Comparison of ENCODE assay signal across 15 cellular contexts in genomic region chr7:95264225-95264927, GRCh38. TPM values are rescaled to one million over a fixed set of nuclear protein-coding genes. Genes with fewer than 3 reads are reported as not detected.
A peak's percentile ranks its signal among the peaks of the same experiment; 100 is the strongest.
DNase-seq lines count a peak whose midpoint lies in the region; ATAC-seq, FAIRE-seq and TF ChIP-seq lines count a peak whose summit lies in the region.
"Had no signal": no experiment of that assay in that cellular context is flagged by ENCODE, and none has a peak within 500 bp of the region (broad histone marks: within the 10 kb centered on the region; RNA-seq: fewer than 3 reads in every experiment).

No MANE protein-coding gene starts in this region.

- FAIRE-seq in HTR-8/SVneo (lab: Jason Lieb, UNC) (no peak), frontal cortex (lab: Jason Lieb, UNC) (no peak)

- no peaks in the 10 kb centered on the region for H3K79me2 ChIP-seq in smooth muscle cell (ENCODE audit: low read depth)

- H3K4me3 ChIP-seq in fibroblast of pulmonary artery (replicated peaks; ENCODE audit: low read depth, low read length) (no peak overlapping the region), smooth muscle cell (no peak overlapping the region)
- H3K4me3 ChIP-seq: sigmoid colon had no signal

- H3K9me3 ChIP-seq in smooth muscle cell (replicated peaks; ENCODE audit: low read depth) = no peaks in the 10 kb centered on the region
- H3K9me3 ChIP-seq: sigmoid colon had no signal

- WGBS in smooth muscle cell (ENCODE audit: low lambda C conversion rate) = 55% methylated on average over 9 of the region's 9 CpGs

- H2AFZ ChIP-seq in smooth muscle cell (ENCODE audit: low read depth) = peak overlapping the region; percentile 62

- H3K36me3 ChIP-seq in smooth muscle cell (ENCODE audit: low read depth) = no peaks in the 10 kb centered on the region

- TF ChIP-seq CTCF in fibroblast of pulmonary artery (IDR thresholded peaks at IDR 0.05; ENCODE audit: low read length, missing control alignments) (no peak), smooth muscle cell (IDR thresholded peaks at IDR 0.05; ENCODE audit: borderline replicate concordance, insufficient read depth, poor library complexity, severe bottlenecking) (no peak)

- H3K27ac ChIP-seq in smooth muscle cell (ENCODE audit: low read depth) = peak overlapping the region; percentile 30
- H3K27ac ChIP-seq: KMS-11, sigmoid colon had no signal

- DNase-seq in HTR-8/SVneo (ENCODE audit: insufficient read length, low spot score) = peak; percentile 37
- peak; percentile 90 for DNase-seq in fibroblast of pulmonary artery (ENCODE audit: low read depth)
- DNase-seq in smooth muscle cell (lab: John Stamatoyannopoulos, UW; ENCODE audit: unreplicated experiment) = no peak
- no peak for DNase-seq in frontal cortex (ENCODE audit: low spot score in 2 of 2)
- no peak for DNase-seq in NCI-H1694 (lab: John Stamatoyannopoulos, UW)
- DNase-seq: activated CD8-positive, alpha-beta memory T cell treated with anti-CD3 and anti-CD28 coated beads for 24 hours; activated effector memory CD4-positive, alpha-beta T cell treated with Interleukin-2 at 50 U/mL for 16 hours; NCI-H187; sigmoid colon had no signal

- H3K27me3 ChIP-seq in smooth muscle cell (ENCODE audit: low read depth) = no peaks in the 10 kb centered on the region
- H3K27me3 ChIP-seq: sigmoid colon had no signal

- no peaks in the 10 kb centered on the region for H3K4me1 ChIP-seq in smooth muscle cell (ENCODE audit: low read depth)
- H3K4me1 ChIP-seq: sigmoid colon had no signal

- no peaks in the 10 kb centered on the region for H4K20me1 ChIP-seq in smooth muscle cell (ENCODE audit: low read depth)

- ATAC-seq in SK-N-SH treated with all-trans-retinoic acid at 6 μM for 48 hours = peak; percentile 98
- no peak for ATAC-seq in GM19328 (IDR thresholded peaks at IDR 0.05; ENCODE audit: unreplicated experiment)

- no peaks in the 10 kb centered on the region for H3F3A ChIP-seq in smooth muscle cell (ENCODE audit: low read depth)

- H3K4me2 ChIP-seq in smooth muscle cell = peak overlapping the region; percentile 6
- H3K4me2 ChIP-seq: KMS-11 had no signal

- peak overlapping the region; percentile 2 for H3K9ac ChIP-seq in smooth muscle cell (ENCODE audit: low read depth)
- H3K9ac ChIP-seq: KMS-11 had no signal

TF ChIP-seq in SK-N-SH treated with all-trans-retinoic acid at 6 μM for 48 hours, 23 proteins besides CTCF, POLR2A, EP300 and RAD21:
- no peak for TF ChIP-seq GLIS3 (CRISPR knock-in tag; IDR thresholded peaks at IDR 0.05)
- TF ChIP-seq CSDC2 (CRISPR knock-in tag; IDR thresholded peaks at IDR 0.05) = 0 out of 2 replicates have a peak, but pooled peaks have one; percentile 24
- TF ChIP-seq ESRRG (CRISPR knock-in tag; IDR thresholded peaks at IDR 0.05) = no peak
- TF ChIP-seq ZNF8 (CRISPR knock-in tag; IDR thresholded peaks at IDR 0.05) = no peak
- TF ChIP-seq RARB (CRISPR knock-in tag; IDR thresholded peaks at IDR 0.05) = peak; percentile 86
- no peak for TF ChIP-seq BACH2 (CRISPR knock-in tag; IDR thresholded peaks at IDR 0.05; ENCODE audit: borderline replicate concordance)
- peak; percentile 75 for TF ChIP-seq ZFP3 (CRISPR knock-in tag; IDR thresholded peaks at IDR 0.05)
- TF ChIP-seq SNAI2 (CRISPR knock-in tag; IDR thresholded peaks at IDR 0.05) = peak; percentile 82
- no peak for TF ChIP-seq PPARA (CRISPR knock-in tag; IDR thresholded peaks at IDR 0.05; ENCODE audit: borderline replicate concordance)
- TF ChIP-seq ARNTL (CRISPR knock-in tag; IDR thresholded peaks at IDR 0.05; ENCODE audit: borderline replicate concordance, low read depth) = no peak
- TF ChIP-seq TOX (CRISPR knock-in tag; IDR thresholded peaks at IDR 0.05; ENCODE audit: borderline replicate concordance) = peak; percentile 97
- no peak for TF ChIP-seq ZNF565 (CRISPR knock-in tag; conservative IDR thresholded peaks at IDR 0.05; ENCODE audit: low read depth)
- peak; percentile 98 for TF ChIP-seq ZC3H10 (CRISPR knock-in tag; IDR thresholded peaks at IDR 0.05)
- peak; percentile 82; the same call in 1 of the 2 replicates for TF ChIP-seq PATZ1 (CRISPR knock-in tag; IDR thresholded peaks at IDR 0.05; ENCODE audit: borderline replicate concordance)
- TF ChIP-seq ISL1 (CRISPR knock-in tag; IDR thresholded peaks at IDR 0.05) = peak; percentile 78
- TF ChIP-seq OSR1 (CRISPR knock-in tag; IDR thresholded peaks at IDR 0.05) = no peak
- TF ChIP-seq POU6F1 (CRISPR knock-in tag; IDR thresholded peaks at IDR 0.05; ENCODE audit: borderline replicate concordance, low read depth) = no peak
- TF ChIP-seq CREB5 (CRISPR knock-in tag; IDR thresholded peaks at IDR 0.05; ENCODE audit: low read depth) = peak; percentile 58; the same call in 1 of the 2 replicates
- no peak for TF ChIP-seq TCF4 (CRISPR knock-in tag; IDR thresholded peaks at IDR 0.05; ENCODE audit: borderline replicate concordance)

RNA-seq across cellular contexts. Expression of gene PON1, which starts 60.0 kb away (rescaled TPM):
- 0.72 TPM in 1 of 2 replicates, not detected in the other for total RNA-seq in smooth muscle cell
- not detected in 2 replicates for polyA plus RNA-seq in smooth muscle cell
- total RNA-seq in frontal cortex = not detected
- total RNA-seq: G401, neural crest cell had no signal
- polyA plus RNA-seq: CD14-positive monocyte had no signal

Comparison
In these comparisons a context has a peak if more than half of its experiments do, and no peak if none do; other contexts are left out.
1. DNase-seq: peak in HTR-8/SVneo (single experiment) and fibroblast of pulmonary artery (single experiment); none in smooth muscle cell (single experiment), frontal cortex (0 of 2) and NCI-H1694 (single experiment).